ENCODE assay signal across 1 cellular context in the genomic region with DNA sequence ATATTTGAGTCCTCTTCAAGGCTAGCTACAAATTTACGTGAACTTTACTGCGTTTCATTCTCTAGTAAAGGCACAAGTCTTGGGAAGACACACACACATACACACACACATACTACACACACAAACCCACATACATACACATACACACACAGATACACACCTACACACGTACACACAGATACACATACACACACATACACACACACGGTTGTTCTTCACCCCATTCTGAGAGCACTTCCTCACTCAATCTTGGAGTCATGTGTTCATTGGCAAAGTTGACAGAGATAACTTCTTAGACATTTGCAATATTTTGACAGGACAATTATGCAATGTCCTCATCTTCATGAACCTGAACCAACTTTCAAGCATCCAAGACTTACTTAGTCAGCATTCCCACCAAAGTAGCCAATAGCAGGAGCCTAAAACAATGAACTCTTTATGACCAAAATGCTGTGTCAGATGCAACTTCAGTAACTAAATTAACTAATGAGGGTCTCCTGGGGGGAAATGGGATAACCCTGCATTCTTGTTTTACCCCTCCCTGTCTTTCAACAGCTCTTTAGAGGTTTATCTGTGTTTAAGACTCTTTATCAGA.
TF ChIP-seq lines count a peak whose summit lies in the region.

No MANE protein-coding gene starts in this region.

TF ChIP-seq in K562, 482 proteins besides CTCF, POLR2A, EP300 and RAD21 (continued from another document):
- no peak for TF ChIP-seq MIER1 (IDR thresholded peaks at IDR 0.05; ENCODE audit: low read depth)
- TF ChIP-seq CEBPG (CRISPR knock-in tag; IDR thresholded peaks at IDR 0.05) = no peak
- TF ChIP-seq CEBPG (tag; conservative IDR thresholded peaks at IDR 0.05 in 1 of 2, IDR thresholded peaks at IDR 0.05 in 1 of 2) = peak in 1 of 2 experiments; percentile 47; a peak in 1 of 4 replicates
